In the genomic region with DNA sequence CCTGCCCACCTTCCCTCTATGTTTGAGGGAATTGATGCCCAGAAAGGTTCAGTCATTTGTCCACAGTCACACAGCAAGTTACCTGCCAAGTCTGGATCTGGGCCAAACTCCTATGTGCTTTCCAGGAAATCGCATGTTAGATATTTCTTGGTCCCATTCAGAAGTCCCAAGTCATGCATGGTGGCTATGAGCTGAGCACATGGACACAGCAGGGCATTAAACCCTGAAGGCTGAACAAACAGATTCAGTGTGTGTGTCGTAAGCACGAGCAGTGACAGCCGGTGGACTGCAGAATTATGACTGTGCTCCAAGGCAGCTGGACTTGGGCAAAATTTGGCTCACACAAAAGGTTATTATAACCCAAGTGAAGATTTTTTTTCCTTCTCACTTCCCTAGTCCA, we compare ENCODE assay signal across 9 cellular contexts. TPM values are rescaled to one million over a fixed set of nuclear protein-coding genes. Genes with fewer than 3 reads are reported as not detected.
DNase-seq lines count a peak whose midpoint lies in the region; ATAC-seq and TF ChIP-seq lines count a peak whose summit lies in the region.
"Had no signal": no experiment of that assay in that cellular context is flagged by ENCODE, and none has a peak within 500 bp of the region (broad histone marks: within the 10 kb centered on the region; RNA-seq: fewer than 3 reads in every experiment).

No MANE protein-coding gene starts in this region.

- no peak overlapping the region for H4K8ac ChIP-seq in trophoblast cell (ENCODE audit: low read depth, low read length)

- no peak for TF ChIP-seq EP300 in esophagus muscularis mucosa (IDR thresholded peaks at IDR 0.05)

- H3K4me3 Mint-ChIP-seq in activated naive CD4-positive, alpha-beta T cell treated with anti-CD3 and anti-CD28 coated beads for 36 hours = no peak overlapping the region
- H3K4me3 Mint-ChIP-seq: central memory CD8-positive, alpha-beta T cell had no signal

- H3K79me2 ChIP-seq in trophoblast cell (ENCODE audit: control insufficient read depth, insufficient read depth, low read length, poor library complexity) = no peaks in the 10 kb centered on the region

- TF ChIP-seq POLR2A in esophagus muscularis mucosa (IDR thresholded peaks at IDR 0.05; ENCODE audit: low read depth) = no peak

- no peak for TF ChIP-seq CTCF in esophagus muscularis mucosa (IDR thresholded peaks at IDR 0.05)

- no peaks in the 10 kb centered on the region for H3K36me3 Mint-ChIP-seq in activated naive CD4-positive, alpha-beta T cell treated with anti-CD3 and anti-CD28 coated beads for 36 hours (ENCODE audit: low read depth)

- H3K4me3 ChIP-seq in esophagus muscularis mucosa (no peak overlapping the region), trophoblast cell (ENCODE audit: low read depth, low read length) (no peak overlapping the region)

- H3K36me3 ChIP-seq in esophagus muscularis mucosa = no peaks in the 10 kb centered on the region
- no peaks in the 10 kb centered on the region for H3K36me3 ChIP-seq in trophoblast cell (ENCODE audit: control insufficient read depth in 1 of 2, insufficient read depth in 2 of 2, low read length in 2 of 2)

- H2BK12ac ChIP-seq in trophoblast cell (ENCODE audit: low read length) = peak overlapping the region; percentile 78

- H2AFZ ChIP-seq in trophoblast cell (ENCODE audit: insufficient read depth, low read length, poor library complexity) = no peak overlapping the region

- H3K9me3 Mint-ChIP-seq in activated naive CD4-positive, alpha-beta T cell treated with anti-CD3 and anti-CD28 coated beads for 36 hours = no peaks in the 10 kb centered on the region
- H3K9me3 Mint-ChIP-seq: central memory CD8-positive, alpha-beta T cell had no signal

- ATAC-seq in GM21423 (IDR thresholded peaks at IDR 0.05; ENCODE audit: unreplicated experiment) (no peak), GM18867 (IDR thresholded peaks at IDR 0.05; ENCODE audit: unreplicated experiment) (no peak)

- H2BK120ac ChIP-seq in trophoblast cell (ENCODE audit: insufficient read depth, low read length, poor library complexity) = no peak overlapping the region

- H2BK5ac ChIP-seq in trophoblast cell (ENCODE audit: low read depth, low read length, poor library complexity) = no peak overlapping the region

- intact Hi-C loops in esophagus muscularis mucosa (cut with DNase I) = loop anchor here (10.0 kb wide), 1 partner anchor 126 kb away; no protein-coding TSS in a partner anchor
- intact Hi-C loops in activated naive CD4-positive, alpha-beta T cell treated with anti-CD3 and anti-CD28 coated beads for 36 hours (cut with micrococcal nuclease) = no loop called here

- no peaks in the 10 kb centered on the region for H3K4me1 Mint-ChIP-seq in activated naive CD4-positive, alpha-beta T cell treated with anti-CD3 and anti-CD28 coated beads for 36 hours (ENCODE audit: low read depth)

- peaks cover 0 to 6% (median 0%) of the 10 kb centered on the region in 4 donors for H3K27me3 ChIP-seq in esophagus muscularis mucosa
- no peaks in the 10 kb centered on the region for H3K27me3 ChIP-seq in trophoblast cell (ENCODE audit: insufficient read depth, low read length)

- no peak overlapping the region for H2AK5ac ChIP-seq in trophoblast cell (ENCODE audit: low read length)

- DNase-seq in EL = peak; percentile 65
- DNase-seq in NOMO-1 (lab: John Stamatoyannopoulos, UW; ENCODE audit: unreplicated experiment in 2 of 2) = peak; percentile 54 to 65
- DNase-seq in esophagus muscularis mucosa (ENCODE audit: extremely low spot score) = no peak
- DNase-seq in trophoblast cell = peak; percentile 39 to 54
- no peak for DNase-seq in activated naive CD4-positive, alpha-beta T cell treated with anti-CD3 and anti-CD28 coated beads for 36 hours
- DNase-seq in T1000 (lab: John Stamatoyannopoulos, UW) = no peak

- H4K12ac ChIP-seq in trophoblast cell (ENCODE audit: low read depth, low read length) = no peak overlapping the region

- H3K79me1 ChIP-seq in trophoblast cell (ENCODE audit: low read length) = peaks cover 27% of the 10 kb centered on the region

- no peak overlapping the region for H3K18ac ChIP-seq in trophoblast cell (ENCODE audit: low read length)

- no peak overlapping the region for H3K4ac ChIP-seq in trophoblast cell (ENCODE audit: low read depth, low read length)

- CTCF ChIA-PET in activated naive CD4-positive, alpha-beta T cell treated with anti-CD3 and anti-CD28 coated beads for 36 hours (lab: Charles Lee) = no interaction called here

- H3K27ac ChIP-seq in esophagus muscularis mucosa (replicated peaks in 1 of 4) = peak overlapping the region; percentile 45 to 59 (median 50)
- peak overlapping the region; percentile 39 for H3K27ac ChIP-seq in trophoblast cell (ENCODE audit: low read depth, low read length)

- H4K91ac ChIP-seq in trophoblast cell (ENCODE audit: low read depth, low read length) = peak overlapping the region; percentile 48

- WGBS in esophagus muscularis mucosa = 31% methylated on average over 4 of the region's 4 CpGs
- no CpG with 5 or more reads among the region's 4 CpGs for WGBS in trophoblast cell (ENCODE audit: extremely low coverage, insufficient coverage, insufficient read length)

- no peak overlapping the region for H3K4me2 ChIP-seq in trophoblast cell (ENCODE audit: low read length)

- H3K14ac ChIP-seq in trophoblast cell (ENCODE audit: low read length) = peak overlapping the region; percentile 35

- no peak overlapping the region for H3K23ac ChIP-seq in trophoblast cell (ENCODE audit: low read length)

- no peak overlapping the region for H3K9ac ChIP-seq in trophoblast cell (ENCODE audit: low read length)

- H3K27ac Mint-ChIP-seq in activated naive CD4-positive, alpha-beta T cell treated with anti-CD3 and anti-CD28 coated beads for 36 hours = no peak overlapping the region

- H3K4me1 ChIP-seq in esophagus muscularis mucosa (peaks cover 0 to 43% (median 40%) of the 10 kb centered on the region in 4 donors), trophoblast cell (ENCODE audit: control insufficient read depth in 1 of 2, insufficient read depth in 2 of 2, low read length in 2 of 2) (peaks cover 24 to 25% of the 10 kb centered on the region in 2 experiments)

- H3K9me3 ChIP-seq in esophagus muscularis mucosa (no peaks in the 10 kb centered on the region), trophoblast cell (ENCODE audit: insufficient read depth, low read depth, low read length) (no peaks in the 10 kb centered on the region)

- no peaks in the 10 kb centered on the region for H3K27me3 Mint-ChIP-seq in activated naive CD4-positive, alpha-beta T cell treated with anti-CD3 and anti-CD28 coated beads for 36 hours (ENCODE audit: low read depth)
- H3K27me3 Mint-ChIP-seq: central memory CD8-positive, alpha-beta T cell had no signal

RNA-seq across cellular contexts. Expression of a gene that starts 11.4 kb away (rescaled TPM):
- 10 to 100 TPM; 15.0 to 36.2 (median 23.7) TPM for total RNA-seq in esophagus muscularis mucosa
- 64.5 and 69.3 TPM in 2 replicates for polyA plus RNA-seq in trophoblast cell (2013)
- 10 to 100 TPM; 32.2 to 36.9 TPM for total RNA-seq in activated naive CD4-positive, alpha-beta T cell treated with anti-CD3 and anti-CD28 coated beads for 36 hours

Comparison
In these comparisons a context has a peak if more than half of its experiments do, and no peak if none do; other contexts are left out.
1. DNase-seq: peak in EL (single experiment), NOMO-1 (2 of 2) and trophoblast cell (2 of 2); none in esophagus muscularis mucosa (single experiment), activated naive CD4-positive, alpha-beta T cell treated with anti-CD3 and anti-CD28 coated beads for 36 hours (single experiment) and T1000 (single experiment).